Comparison of ENCODE assay signal across 23 cellular contexts in genomic region chr10:85794553-85794952, GRCh38.
"Had no signal": no experiment of that assay in that cellular context is flagged by ENCODE, and none has a peak within 500 bp of the region (broad histone marks: within the 10 kb centered on the region; RNA-seq: fewer than 3 reads in every experiment).

No MANE protein-coding gene starts in this region.

- DNase-seq: stimulated activated CD4-positive, alpha-beta T cell treated with anti-CD3 and anti-CD28 coated beads, Interleukin-2, amount 100 ng/mL, for 48 hours; stimulated activated CD4-positive, alpha-beta T cell treated with anti-CD3 and anti-CD28 coated beads, Interleukin-4, amount 100 ng/mL, for 1 hour; stimulated activated CD4-positive, alpha-beta T cell treated with anti-CD3 and anti-CD28 coated beads, Interleukin-4, amount 100 ng/mL, for 24 hours; stimulated activated CD4-positive, alpha-beta T cell treated with anti-CD3 and anti-CD28 coated beads, Interleukin-4, amount 100 ng/mL, for 4 hours; stimulated activated CD8-positive, alpha-beta memory T cell treated with anti-CD3 and anti-CD28 coated beads, Interleukin-4, amount 100 ng/mL, for 48 hours; stimulated activated naive B cell treated with anti-CD40 and anti-IgM and Interleukin-4, amounts not matched to agents 10 μg/mL and 1 μg/mL and 100 μg/mL, for 72 hours; stimulated activated naive CD4-positive, alpha-beta T cell; stimulated activated naive CD4-positive, alpha-beta T cell treated with Interleukin-2 at 50 U/mL for 16 hours; stimulated activated naive CD8-positive, alpha-beta T cell treated with anti-CD3 and anti-CD28 coated beads, Interleukin-15, amount 100 ng/mL, for 72 hours; stimulated activated naive CD8-positive, alpha-beta T cell treated with anti-CD3 and anti-CD28 coated beads, Interleukin-15, Interleukin-2, amounts not matched to agents 100 U/mL and 50 U/mL, for 24 hours; stomach; substantia nigra; testis; thyroid gland; tibial artery; transverse colon; upper lobe of left lung; upper lobe of right lung; uterus had no signal

- H3K4me3 ChIP-seq: stomach, suprapubic skin, testis, thoracic aorta, thyroid gland, tibial artery, tibial nerve, transverse colon, upper lobe of left lung, upper lobe of right lung, uterus, vagina had no signal

- H3K4me1 ChIP-seq: upper lobe of right lung, uterus had no signal

- H3K27ac ChIP-seq: stomach, suprapubic skin, testis, thoracic aorta, thyroid gland, tibial artery, tibial nerve, transverse colon, upper lobe of left lung, upper lobe of right lung, uterus, vagina had no signal

- H3K27me3 ChIP-seq: stomach, suprapubic skin, testis, thyroid gland, tibial artery, tibial nerve, transverse colon, upper lobe of left lung, upper lobe of right lung, uterus, vagina had no signal

- H3K36me3 ChIP-seq: stomach, suprapubic skin, thoracic aorta, thyroid gland, tibial artery, tibial nerve, transverse colon, upper lobe of left lung, upper lobe of right lung, uterus, vagina had no signal

- H3K9me3 ChIP-seq: stomach, suprapubic skin, testis, thoracic aorta, thyroid gland, tibial artery, tibial nerve, transverse colon, upper lobe of left lung, upper lobe of right lung, uterus, vagina had no signal
